In genomic region chr2:169584005-169584877, GRCh38 we compare ENCODE assay signal across 8 cellular contexts. TPM values are rescaled to one million over a fixed set of nuclear protein-coding genes. Genes with fewer than 3 reads are reported as not detected.
DNase-seq lines count a peak whose midpoint lies in the region; ATAC-seq and TF ChIP-seq lines count a peak whose summit lies in the region.

Gene PPIG (plus strand): TSS chr2:169584351. CDS start chr2:169604042, 19,691 bp downstream.

- H3K36me3 ChIP-seq in Caco-2 (ENCODE audit: control insufficient read depth, insufficient read depth, low read length) (no peaks in the 10 kb centered on the region), OCI-LY3 (replicated peaks; ENCODE audit: low read depth, low read length) (peaks cover 8% of the 10 kb centered on the region)

- DNase-seq in Caco-2 (peak; percentile 88 to 92), HUDEP-2 (lab: John Stamatoyannopoulos, UW; ENCODE audit: unreplicated experiment in 76 of 76) (peak in 75 of 76 experiments; percentile 21 to 85 (median 73)), activated T-cell treated with anti-CD3 and anti-CD28 coated beads for 1 hour (ENCODE audit: low read depth) (peak; percentile 75), epithelial cell of esophagus (ENCODE audit: low read depth) (peak; percentile 94)
- DNase-seq in stimulated activated CD8-positive, alpha-beta memory T cell treated with anti-CD3 and anti-CD28 coated beads, Interleukin-4, amount 100 ng/mL, for 1 hour (ENCODE audit: low read depth in 2 of 2, low spot score in 1 of 2): peak; percentile 61 to 73

- H4K20me1 ChIP-seq in OCI-LY3 (ENCODE audit: insufficient read depth, low read length): peaks cover 22% of the 10 kb centered on the region; the same call in 1 of the 2 replicates

- POLR2A ChIA-PET in Caco-2 (lab: Charles Lee): interaction anchor here (0.7 to 1.4 kb wide), 3 partner anchors 10 to 110 kb away, joined by 3 to 7 read pairs (median 3); partner anchors contain the start of genes CFAP210, FASTKD1 and PHOSPHO2

- no peaks in the 10 kb centered on the region for H3K27me3 Mint-ChIP-seq in Caco-2 (ENCODE audit: insufficient read depth, unreplicated experiment)

- H3K4me3 ChIP-seq in Caco-2 (ENCODE audit: low read depth, low read length) (peak within 1 kb of the TSS; percentile 86), OCI-LY3 (ENCODE audit: low read length) (peak within 1 kb of the TSS; percentile 92), epithelial cell of esophagus (ENCODE audit: low read length) (peak within 1 kb of the TSS; percentile 99), mononuclear cell (ENCODE audit: low read length) (peak within 1 kb of the TSS; percentile 73)

- TSS peak; percentile 90 for BruUV-seq in Caco-2 (replicated peaks; lab: Mats Ljungman, UMichigan)

- H3K4me1 ChIP-seq in Caco-2 (peaks cover 8% of the 10 kb centered on the region), OCI-LY3 (ENCODE audit: low read length) (peaks cover 14% of the 10 kb centered on the region), mononuclear cell (ENCODE audit: insufficient read depth, low read length) (peaks cover 20% of the 10 kb centered on the region)

- H3K79me2 ChIP-seq in OCI-LY3 (ENCODE audit: low read length): peaks cover 50% of the 10 kb centered on the region

- H3K4me1 Mint-ChIP-seq in Caco-2 (ENCODE audit: low read depth, unreplicated experiment): peaks cover 4% of the 10 kb centered on the region

- peaks cover 31% of the 10 kb centered on the region for H3K36me3 Mint-ChIP-seq in Caco-2 (ENCODE audit: insufficient read depth, unreplicated experiment)

- H3K27me3 ChIP-seq in Caco-2 (replicated peaks; ENCODE audit: control insufficient read depth, insufficient read depth, low read length) (no peaks in the 10 kb centered on the region), OCI-LY3 (ENCODE audit: low read depth, low read length) (no peaks in the 10 kb centered on the region), mononuclear cell (ENCODE audit: insufficient read depth, low read length) (no peaks in the 10 kb centered on the region)

- H3K27ac ChIP-seq in OCI-LY3 (ENCODE audit: low read length): peak within 1 kb of the TSS; percentile 89

- H3K9me3 Mint-ChIP-seq in Caco-2 (ENCODE audit: unreplicated experiment): peaks cover 8% of the 10 kb centered on the region

- peak; percentile 90 for ATAC-seq in GM21381 (IDR thresholded peaks at IDR 0.05; ENCODE audit: unreplicated experiment)

- peaks cover 12% of the 10 kb centered on the region for H3K9me3 ChIP-seq in Caco-2
- H3K9me3 ChIP-seq in OCI-LY3 (ENCODE audit: insufficient read depth, low read length): peaks cover 2% of the 10 kb centered on the region; the same call in 1 of the 2 replicates
- no peaks in the 10 kb centered on the region for H3K9me3 ChIP-seq in mononuclear cell (ENCODE audit: low read depth, low read length)

- H3K27ac Mint-ChIP-seq in Caco-2 (ENCODE audit: unreplicated experiment): peak within 1 kb of the TSS; percentile 99

- H3K4me2 ChIP-seq in OCI-LY3 (ENCODE audit: low read length): peak within 1 kb of the TSS; percentile 86

- intact Hi-C loops in Caco-2 (cut with micrococcal nuclease; ENCODE audit: unreplicated experiment): loop anchor here (1.0 kb wide), 1 partner anchor 11 kb away; the partner anchor contains the start of gene FASTKD1

- H3K9ac ChIP-seq in OCI-LY3 (ENCODE audit: low read length): peak within 1 kb of the TSS; percentile 89

- peak within 1 kb of the TSS; percentile 99 for H3K4me3 Mint-ChIP-seq in Caco-2 (ENCODE audit: unreplicated experiment)

- no peak for TF ChIP-seq CTCF in Caco-2 (IDR thresholded peaks at IDR 0.05; ENCODE audit: insufficient read depth in 1 of 2, low read depth in 1 of 2, low read length in 1 of 2, severe bottlenecking in 1 of 2, unreplicated experiment in 1 of 2)
- TF ChIP-seq CTCF in OCI-LY3 (IDR thresholded peaks at IDR 0.05; ENCODE audit: low read depth, low read length): no peak
- TF ChIP-seq CTCF in epithelial cell of esophagus (IDR thresholded peaks at IDR 0.05; ENCODE audit: insufficient read depth, low read depth, low read length, missing control alignments): no peak

- CTCF ChIA-PET in Caco-2 (lab: Charles Lee): no interaction called here

- H2AFZ ChIP-seq in OCI-LY3 (ENCODE audit: low read depth, low read length): peak within 1 kb of the TSS; percentile 98

RNA-seq across cellular contexts. Expression of gene PPIG, which starts in this region (rescaled TPM):
- total RNA-seq in Caco-2 (2022) (60.3 and 68.9 TPM in 2 replicates), mononuclear cell (60.1 TPM)

Comparison
In these comparisons a context has a peak if more than half of its experiments do, and no peak if none do; other contexts are left out.
1. Peak in every context shown above with its lines: DNase-seq, ATAC-seq, H3K4me3 ChIP-seq and H3K27ac ChIP-seq.